1 cellular context compared by ENCODE assay signal in genomic region chr13:27257648-27258253, GRCh38.
TF ChIP-seq lines count a peak whose summit lies in the region.

No MANE protein-coding gene starts in this region.

TF ChIP-seq in WTC11, 78 proteins besides CTCF, POLR2A, EP300 and RAD21 (continued from another document):
- TF ChIP-seq E2F1 (CRISPR knock-in tag; IDR thresholded peaks at IDR 0.05) (no peak), CREB1 (CRISPR knock-in tag; IDR thresholded peaks at IDR 0.05) (no peak), CDX4 (CRISPR knock-in tag; IDR thresholded peaks at IDR 0.05; ENCODE audit: borderline replicate concordance) (no peak), FOXJ3 (CRISPR knock-in tag; IDR thresholded peaks at IDR 0.05; ENCODE audit: borderline replicate concordance) (no peak), TEAD1 (CRISPR knock-in tag; IDR thresholded peaks at IDR 0.05) (no peak), GRHL2 (CRISPR knock-in tag; IDR thresholded peaks at IDR 0.05; ENCODE audit: insufficient replicate concordance, severe bottlenecking) (no peak), ZNF232 (CRISPR knock-in tag; IDR thresholded peaks at IDR 0.05) (no peak)
